ENCODE assay signal across 1 cellular context in genomic region chr4:76011700-76012387, GRCh38.
A peak's percentile ranks its signal among the peaks of the same experiment; 100 is the strongest.
TF ChIP-seq lines count a peak whose summit lies in the region.

No MANE protein-coding gene starts in this region.

TF ChIP-seq in K562, 482 proteins besides CTCF, POLR2A, EP300 and RAD21:
- TF ChIP-seq ZKSCAN3 (CRISPR knock-in tag; IDR thresholded peaks at IDR 0.05) (no peak), ZNF766 (CRISPR knock-in tag; conservative IDR thresholded peaks at IDR 0.05) (0 out of 2 replicates have a peak, but pooled peaks have one; percentile 44)
